In genomic region chr14:68849416-68849815, GRCh38 we compare ENCODE assay signal across 15 cellular contexts. TPM values are rescaled to one million over a fixed set of nuclear protein-coding genes. Genes with fewer than 3 reads are reported as not detected.
A peak's percentile ranks its signal among the peaks of the same experiment; 100 is the strongest.
DNase-seq lines count a peak whose midpoint lies in the region; ATAC-seq, FAIRE-seq and TF ChIP-seq lines count a peak whose summit lies in the region.
"Had no signal": no experiment of that assay in that cellular context is flagged by ENCODE, and none has a peak within 500 bp of the region (broad histone marks: within the 10 kb centered on the region; RNA-seq: fewer than 3 reads in every experiment).

No MANE protein-coding gene starts in this region.

- H3K36me3 ChIP-seq in Loucy (ENCODE audit: insufficient read depth, low read length) = no peaks in the 10 kb centered on the region
- H3K36me3 ChIP-seq: BLaER1 had no signal

- peak; percentile 69 for FAIRE-seq in HTR-8/SVneo (lab: Jason Lieb, UNC)
- FAIRE-seq: GM12892 had no signal

- no peaks in the 10 kb centered on the region for H3K36me3 Mint-ChIP-seq in stimulated activated effector memory CD8-positive, alpha-beta T cell treated with anti-CD3 and anti-CD28 coated beads, Interleukin-12 subunit alpha, Interleukin-12 subunit beta, amount 100 ng/mL, for 72 hours

- H3K4me1 Mint-ChIP-seq in stimulated activated effector memory CD8-positive, alpha-beta T cell treated with anti-CD3 and anti-CD28 coated beads, Interleukin-12 subunit alpha, Interleukin-12 subunit beta, amount 100 ng/mL, for 72 hours = peaks cover 9% of the 10 kb centered on the region

- H3K4me3 ChIP-seq in Loucy (ENCODE audit: low read length, poor library complexity, severe bottlenecking) = no peak overlapping the region
- H3K4me3 ChIP-seq: BLaER1, GM23338 had no signal

- no peaks in the 10 kb centered on the region for H4K20me1 ChIP-seq in Loucy (ENCODE audit: insufficient read depth, low read length, poor library complexity, severe bottlenecking)
- H4K20me1 ChIP-seq: BLaER1 had no signal

- peak; percentile 63 for ATAC-seq in left ventricle myocardium superior
- no peak for ATAC-seq in stimulated activated effector memory CD8-positive, alpha-beta T cell treated with anti-CD3 and anti-CD28 coated beads, Interleukin-12 subunit alpha, Interleukin-12 subunit beta, amount 100 ng/mL, for 72 hours
- ATAC-seq: GM23338 had no signal

- TF ChIP-seq CTCF in Loucy (conservative IDR thresholded peaks at IDR 0.05; ENCODE audit: low read length) = no peak

- H3K9me3 ChIP-seq in Loucy (ENCODE audit: insufficient read depth, low read depth, low read length) = no peaks in the 10 kb centered on the region
- H3K9me3 ChIP-seq: Caco-2 had no signal

- intact Hi-C loops in left ventricle myocardium superior (cut with micrococcal nuclease) = no loop called here

- no peak for DNase-seq in HTR-8/SVneo (ENCODE audit: insufficient read length, low spot score)
- DNase-seq in left ventricle myocardium superior = no peak
- no peak for DNase-seq in stimulated activated effector memory CD8-positive, alpha-beta T cell treated with anti-CD3 and anti-CD28 coated beads, Interleukin-12 subunit alpha, Interleukin-12 subunit beta, amount 100 ng/mL, for 72 hours (ENCODE audit: low spot score in 2 of 2)
- DNase-seq in 8988T = no peak
- no peak for DNase-seq in HuH-7 (ENCODE audit: low spot score)
- DNase-seq: AML-193; Caco-2; CD8-positive, alpha-beta memory T cell; DND-41; GDM1; H7 had no signal

- H3K27me3 ChIP-seq in Loucy (ENCODE audit: insufficient read depth, low read length, poor library complexity, severe bottlenecking) = no peaks in the 10 kb centered on the region
- H3K27me3 ChIP-seq: BLaER1 had no signal

- H3K79me2 ChIP-seq in Loucy (ENCODE audit: insufficient read depth, low read length) = no peaks in the 10 kb centered on the region

- no peak overlapping the region for H2AFZ ChIP-seq in Loucy (ENCODE audit: low read length)
- H2AFZ ChIP-seq: GM23338 had no signal

- no peaks in the 10 kb centered on the region for H3K9me2 ChIP-seq in Loucy (replicated peaks; ENCODE audit: low read depth, low read length)

- no peaks in the 10 kb centered on the region for H3K9me3 Mint-ChIP-seq in stimulated activated effector memory CD8-positive, alpha-beta T cell treated with anti-CD3 and anti-CD28 coated beads, Interleukin-12 subunit alpha, Interleukin-12 subunit beta, amount 100 ng/mL, for 72 hours

- H3K27ac Mint-ChIP-seq in stimulated activated effector memory CD8-positive, alpha-beta T cell treated with anti-CD3 and anti-CD28 coated beads, Interleukin-12 subunit alpha, Interleukin-12 subunit beta, amount 100 ng/mL, for 72 hours = peak overlapping the region; percentile 32
- H3K27ac Mint-ChIP-seq: GM23338 had no signal

- no peak overlapping the region for H3K4me3 Mint-ChIP-seq in stimulated activated effector memory CD8-positive, alpha-beta T cell treated with anti-CD3 and anti-CD28 coated beads, Interleukin-12 subunit alpha, Interleukin-12 subunit beta, amount 100 ng/mL, for 72 hours
- H3K4me3 Mint-ChIP-seq: CD8-positive, alpha-beta memory T cell; GM23338 had no signal

- no peak overlapping the region for H3K4me2 ChIP-seq in Loucy (ENCODE audit: low read depth, low read length, poor library complexity, severe bottlenecking)
- H3K4me2 ChIP-seq: BLaER1, GM23338 had no signal

- H3K9ac ChIP-seq in Loucy (ENCODE audit: low read depth, low read length, poor library complexity, severe bottlenecking) = peak overlapping the region; percentile 8
- H3K9ac ChIP-seq: BLaER1 had no signal

- H3K4me1 ChIP-seq in Loucy (ENCODE audit: insufficient read depth, low read length, poor library complexity, severe bottlenecking) = peaks cover 35% of the 10 kb centered on the region
- H3K4me1 ChIP-seq: Caco-2 had no signal

- H3F3A ChIP-seq in Loucy (ENCODE audit: low read depth) = peaks cover 13% of the 10 kb centered on the region

RNA-seq across cellular contexts. Expression of gene ZFP36L1, which starts 56.5 kb away (rescaled TPM):
- 49.2 TPM for total RNA-seq in left ventricle myocardium superior
